ENCODE assay signal across 29 cellular contexts in genomic region chr18:36265035-36265434, GRCh38. TPM values are rescaled to one million over a fixed set of nuclear protein-coding genes. Genes with fewer than 3 reads are reported as not detected.
DNase-seq lines count a peak whose midpoint lies in the region; ATAC-seq, FAIRE-seq and TF ChIP-seq lines count a peak whose summit lies in the region.
"Had no signal": no experiment of that assay in that cellular context is flagged by ENCODE, and none has a peak within 500 bp of the region (broad histone marks: within the 10 kb centered on the region; RNA-seq: fewer than 3 reads in every experiment).

No MANE protein-coding gene starts in this region.

- RAD21 ChIA-PET in GM12878 (lab: Charles Lee; ENCODE audit: unreplicated experiment): no interaction called here

- H3K4me1 ChIP-seq in GM12878 (ENCODE audit: control insufficient read depth, insufficient read depth, low read length): no peaks in the 10 kb centered on the region
- H3K4me1 ChIP-seq in left lung: no peaks in the 10 kb centered on the region
- H3K4me1 ChIP-seq in SJCRH30: no peaks in the 10 kb centered on the region
- H3K4me1 ChIP-seq in transverse colon: no peaks in the 10 kb centered on the region

- H3K36me3 Mint-ChIP-seq in activated CD4-positive, alpha-beta memory T cell treated with anti-CD3 and anti-CD28 coated beads, Interleukin-2, amount 10 ng/mL, durations not matched to agents 7 days and 5 days (ENCODE audit: low read depth): no peaks in the 10 kb centered on the region
- H3K36me3 Mint-ChIP-seq: neural progenitor cell; stimulated activated effector memory CD8-positive, alpha-beta T cell treated with anti-CD3 and anti-CD28 coated beads, Interleukin-12 subunit alpha, Interleukin-12 subunit beta, amount 100 ng/mL, for 72 hours had no signal

- SMC1A ChIA-PET in GM12878 (lab: Charles Lee; ENCODE audit: uncharacterized antibody, unreplicated experiment): interaction anchor here (0.8 to 2.1 kb wide), 5 partner anchors 12 to 509 kb away, joined by 3 to 6 read pairs (median 5); no protein-coding TSS in a partner anchor

- no peak overlapping the region for H3K4me3 Mint-ChIP-seq in activated CD4-positive, alpha-beta memory T cell treated with anti-CD3 and anti-CD28 coated beads, Interleukin-2, amount 10 ng/mL, durations not matched to agents 7 days and 5 days
- H3K4me3 Mint-ChIP-seq: activated CD8-positive, alpha-beta T cell treated with anti-CD3 and anti-CD28 coated beads, Interleukin-2, amount 10 ng/mL, durations not matched to agents 7 days and 5 days; neural progenitor cell; stimulated activated effector memory CD8-positive, alpha-beta T cell treated with anti-CD3 and anti-CD28 coated beads, Interleukin-12 subunit alpha, Interleukin-12 subunit beta, amount 100 ng/mL, for 72 hours; T-helper 2 cell treated with Interferon-gamma antibody and Interleukin-4, amounts not matched to agents 5 μg/mL and 100 μg/mL, for 36 hours had no signal

- DNase-seq in DMS 273 (lab: John Stamatoyannopoulos, UW; ENCODE audit: unreplicated experiment): peak; percentile 65
- DNase-seq in NAMALWA (ENCODE audit: low spot score): peak; percentile 18
- no peak for DNase-seq in GM12878 (ENCODE audit: low read depth, low spot score)
- no peak for DNase-seq in left lung
- DNase-seq in activated CD4-positive, alpha-beta memory T cell treated with anti-CD3 and anti-CD28 coated beads, Interleukin-2, amount 10 ng/mL, durations not matched to agents 7 days and 5 days: no peak
- DNase-seq in SJCRH30: no peak
- no peak for DNase-seq in transverse colon
- no peak for DNase-seq in posterior vena cava (ENCODE audit: low spot score)
- DNase-seq: activated CD4-positive, CD25-positive, alpha-beta regulatory T cell; activated CD8-positive, alpha-beta T cell treated with anti-CD3 and anti-CD28 coated beads, Interleukin-2, amount 10 ng/mL, durations not matched to agents 7 days and 5 days; activated gamma-delta T cell; caudate nucleus; hypothalamus; Kasumi-1; NCI-H1092 treated with DMSO at 0.1 percent for 48 hours; NCI-H2029; NCI-H526; stimulated activated CD4-positive, alpha-beta T cell treated with anti-CD3 and anti-CD28 coated beads, Interleukin-2, amount 100 ng/mL, for 24 hours had no signal

- H3K9me3 ChIP-seq in GM12878 (replicated peaks; ENCODE audit: control insufficient read depth, insufficient read depth, low read length) (no peaks in the 10 kb centered on the region), left lung (no peaks in the 10 kb centered on the region), SJCRH30 (replicated peaks) (no peaks in the 10 kb centered on the region), transverse colon (no peaks in the 10 kb centered on the region)

- H3K4me2 ChIP-seq in GM12878 (ENCODE audit: control insufficient read depth, insufficient read depth): no peak overlapping the region
- H3K4me2 ChIP-seq: neural progenitor cell had no signal

- no peak for FAIRE-seq in GM12878 (lab: Jason Lieb, UNC)
- FAIRE-seq: frontal cortex, GM18507, H54, islet of Langerhans had no signal

- TF ChIP-seq POLR2A in GM12878 (IDR thresholded peaks at IDR 0.05; ENCODE audit: low read depth, low read length) (no peak), transverse colon (IDR thresholded peaks at IDR 0.05) (no peak)

- no peaks in the 10 kb centered on the region for H3K79me2 ChIP-seq in GM12878 (ENCODE audit: control insufficient read depth, insufficient read depth, low read length)

- no peak overlapping the region for H2AFZ ChIP-seq in GM12878 (ENCODE audit: control insufficient read depth, low read depth, low read length)
- H2AFZ ChIP-seq: neural progenitor cell had no signal

- H3K27ac ChIP-seq in GM12878 (ENCODE audit: control insufficient read depth, insufficient read depth) (no peak overlapping the region), left lung (no peak overlapping the region), SJCRH30 (no peak overlapping the region), transverse colon (no peak overlapping the region)
- H3K27ac ChIP-seq: C4-2B, neural progenitor cell, RWPE1, skin epidermis had no signal

- no peaks in the 10 kb centered on the region for H3K27me3 ChIP-seq in GM12878 (replicated peaks in 1 of 2; ENCODE audit: control insufficient read depth in 2 of 2, insufficient read depth in 2 of 2, low read length in 1 of 2)
- H3K27me3 ChIP-seq in left lung: no peaks in the 10 kb centered on the region
- no peaks in the 10 kb centered on the region for H3K27me3 ChIP-seq in SJCRH30
- no peaks in the 10 kb centered on the region for H3K27me3 ChIP-seq in transverse colon
- H3K27me3 ChIP-seq: neural progenitor cell had no signal

- H4K20me1 ChIP-seq in GM12878 (ENCODE audit: control insufficient read depth, insufficient read depth): no peaks in the 10 kb centered on the region

- TF ChIP-seq CTCF in GM12878 (IDR thresholded peaks at IDR 0.05 in 2 of 3, conservative IDR thresholded peaks at IDR 0.05 in 1 of 3; ENCODE audit: control insufficient read depth in 2 of 3, extremely low read depth in 1 of 3, insufficient read depth in 1 of 3, low read depth in 3 of 3, low read length in 3 of 3) (no peak), left lung (IDR thresholded peaks at IDR 0.05) (no peak), transverse colon (IDR thresholded peaks at IDR 0.05) (no peak)

- H3K9ac ChIP-seq in GM12878 (ENCODE audit: control insufficient read depth, insufficient read depth, low read length): no peak overlapping the region
- H3K9ac ChIP-seq: neural progenitor cell had no signal

- BruUV-seq in GM12878 (replicated peaks; lab: Mats Ljungman, UMichigan): no TSS peak

- no peaks in the 10 kb centered on the region for H3K4me1 Mint-ChIP-seq in activated CD4-positive, alpha-beta memory T cell treated with anti-CD3 and anti-CD28 coated beads, Interleukin-2, amount 10 ng/mL, durations not matched to agents 7 days and 5 days
- H3K4me1 Mint-ChIP-seq: stimulated activated effector memory CD8-positive, alpha-beta T cell treated with anti-CD3 and anti-CD28 coated beads, Interleukin-12 subunit alpha, Interleukin-12 subunit beta, amount 100 ng/mL, for 72 hours had no signal

- no peaks in the 10 kb centered on the region for H3K9me3 Mint-ChIP-seq in activated CD4-positive, alpha-beta memory T cell treated with anti-CD3 and anti-CD28 coated beads, Interleukin-2, amount 10 ng/mL, durations not matched to agents 7 days and 5 days
- H3K9me3 Mint-ChIP-seq: neural progenitor cell; stimulated activated effector memory CD8-positive, alpha-beta T cell treated with anti-CD3 and anti-CD28 coated beads, Interleukin-12 subunit alpha, Interleukin-12 subunit beta, amount 100 ng/mL, for 72 hours; T-helper 2 cell treated with Interferon-gamma antibody and Interleukin-4, amounts not matched to agents 5 μg/mL and 100 μg/mL, for 36 hours had no signal

- no peak overlapping the region for H3K4me3 ChIP-seq in GM12878
- no peak overlapping the region for H3K4me3 ChIP-seq in left lung
- H3K4me3 ChIP-seq in SJCRH30: no peak overlapping the region
- H3K4me3 ChIP-seq in transverse colon: no peak overlapping the region
- H3K4me3 ChIP-seq: neural progenitor cell, skin epidermis had no signal

- TF ChIP-seq RAD21 in GM12878 (IDR thresholded peaks at IDR 0.05; ENCODE audit: insufficient read depth, low read depth, low read length): no peak

- H3K36me3 ChIP-seq in GM12878 (ENCODE audit: control insufficient read depth in 2 of 2, insufficient read depth in 2 of 2, low read length in 1 of 2) (no peaks in the 10 kb centered on the region), left lung (no peaks in the 10 kb centered on the region), SJCRH30 (no peaks in the 10 kb centered on the region), transverse colon (no peaks in the 10 kb centered on the region)
- H3K36me3 ChIP-seq: neural progenitor cell had no signal

- intact Hi-C loops in GM12878 (cut with micrococcal nuclease; ENCODE audit: unreplicated experiment): no loop called here
- intact Hi-C loops in left lung (cut with DNase I): no loop called here
- intact Hi-C loops in transverse colon (cut with DNase I; ENCODE audit: low total_unique reads): no loop called here
- intact Hi-C loops in posterior vena cava (cut with DNase I): no loop called here

- CTCF ChIA-PET in GM12878 (lab: Yijun Ruan, JAX): interaction anchor here (1.0 kb wide), 2 partner anchors 21 to 314 kb away, joined by 3 read pairs; no protein-coding TSS in a partner anchor
- CTCF ChIA-PET in activated CD4-positive, alpha-beta memory T cell treated with anti-CD3 and anti-CD28 coated beads, Interleukin-2, amount 10 ng/mL, durations not matched to agents 7 days and 5 days (lab: Charles Lee): no interaction called here

- WGBS in GM12878 (ENCODE audit: insufficient coverage, insufficient replicate concordance, low lambda C conversion rate, missing lambda C conversion rate): 16% methylated on average over 5 of the region's 5 CpGs
- WGBS in transverse colon (ENCODE audit: low coverage in 1 of 2), 2 donors: 58 to 83% methylated on average over 3 to 5 of the region's 5 CpGs

- in situ Hi-C loops in GM12878 (cut with MboI) (no loop called here), transverse colon (cut with MboI; ENCODE audit: low pct_ligation_motif_present in 1 of 4, low pct_unique_long_range_greater_than_20kb in 1 of 4, low sequenced_read_pairs in 3 of 4) (loop anchor here in 1 of 4 donors (25.0 kb wide), 1 partner anchor 503 kb away; no protein-coding TSS in a partner anchor)

- ATAC-seq in GM12878 (peak; percentile 47), left lung (peak; percentile 47)
- ATAC-seq: activated CD8-positive, alpha-beta T cell treated with anti-CD3 and anti-CD28 coated beads, Interleukin-2, amount 10 ng/mL, durations not matched to agents 7 days and 5 days; SK-N-SH treated with all-trans-retinoic acid at 6 μM for 48 hours; stimulated activated effector memory CD8-positive, alpha-beta T cell treated with anti-CD3 and anti-CD28 coated beads, Interleukin-12 subunit alpha, Interleukin-12 subunit beta, amount 100 ng/mL, for 72 hours had no signal

- H3K27me3 Mint-ChIP-seq in activated CD4-positive, alpha-beta memory T cell treated with anti-CD3 and anti-CD28 coated beads, Interleukin-2, amount 10 ng/mL, durations not matched to agents 7 days and 5 days: peaks cover 6% of the 10 kb centered on the region

- POLR2A ChIA-PET in GM12878 (lab: Charles Lee): no interaction called here
- POLR2A ChIA-PET in activated CD4-positive, alpha-beta memory T cell treated with anti-CD3 and anti-CD28 coated beads, Interleukin-2, amount 10 ng/mL, durations not matched to agents 7 days and 5 days (lab: Charles Lee): no interaction called here

- TF ChIP-seq EP300 in GM12878 (IDR thresholded peaks at IDR 0.05; ENCODE audit: borderline replicate concordance in 1 of 2, control insufficient read depth in 1 of 2, low read depth in 2 of 2, low read length in 2 of 2): no peak
- no peak for TF ChIP-seq EP300 in transverse colon (IDR thresholded peaks at IDR 0.05; ENCODE audit: low read depth)

- no peak overlapping the region for H3K27ac Mint-ChIP-seq in activated CD4-positive, alpha-beta memory T cell treated with anti-CD3 and anti-CD28 coated beads, Interleukin-2, amount 10 ng/mL, durations not matched to agents 7 days and 5 days
- H3K27ac Mint-ChIP-seq: activated CD8-positive, alpha-beta T cell treated with anti-CD3 and anti-CD28 coated beads, Interleukin-2, amount 10 ng/mL, durations not matched to agents 7 days and 5 days; neural progenitor cell; stimulated activated effector memory CD8-positive, alpha-beta T cell treated with anti-CD3 and anti-CD28 coated beads, Interleukin-12 subunit alpha, Interleukin-12 subunit beta, amount 100 ng/mL, for 72 hours; T-helper 2 cell treated with Interferon-gamma antibody and Interleukin-4, amounts not matched to agents 5 μg/mL and 100 μg/mL, for 36 hours had no signal

RNA-seq across cellular contexts. Expression of gene FHOD3, which starts 32.5 kb away (rescaled TPM):
- 195 and 221 TPM in 2 replicates for total RNA-seq in GM12878 (2013; cell fraction: nucleolus; rRNA removed)
- total RNA-seq in GM12878 (2014; rRNA removed) (10.8 and 13.5 TPM in 2 replicates), GM12878 (2014; rRNA removed; fragmentation: Illumina TruSeq; extraction: Trizol) (10.3 and 11.0 TPM in 2 replicates), GM12878 (2021) (10.7 and 11.4 TPM in 2 replicates), left lung (1 to 10 TPM in 1 of 2 donors, under 1 TPM in 1; 0.55 to 1.0 TPM), transverse colon (10 to 100 TPM in 2 of 4 donors, 1 to 10 TPM in 2; 3.5 to 40.0 (median 14.5) TPM), posterior vena cava (10 to 100 TPM; 26.0 to 29.8 TPM)
- polyA plus RNA-seq in GM12878 (2011; ENCODE audit: low read depth): 4.8 TPM
- polyA plus RNA-seq in GM12878 (2011; rRNA removed) (26.4 and 26.7 TPM in 2 replicates), GM12878 (2014; fragmentation: Illumina TruSeq; extraction: Trizol) (11.6 and 12.8 TPM in 2 replicates), GM12878 (2014; fragmentation: Nextera tagmentation; extraction: Ambion mirVana) (under 1 TPM; 0.77 to 0.90 TPM), GM12878 (2014; rRNA removed) (9.6 and 10.0 TPM in 2 replicates), GM12878 (2016; fragmentation: Nextera tagmentation; extraction: Ambion mirVana) (1 to 10 TPM; 2.0 to 2.4 TPM)
- polyA plus RNA-seq in GM12878 (2011; cell fraction: cytosol; rRNA removed): 23.5 and 28.8 TPM in 2 replicates
- polyA plus RNA-seq in GM12878 (2011; cell fraction: nucleus; rRNA removed): 36.3 and 38.1 TPM in 2 replicates
- polyA plus RNA-seq in GM12878 (2012): 5.1 and 7.6 TPM in 2 replicates
- 32.3 and 33.7 TPM in 2 replicates for polyA minus RNA-seq in GM12878 (2011; rRNA and poly(A)+ RNA removed)
- polyA minus RNA-seq in GM12878 (2011; cell fraction: cytosol; rRNA and poly(A)+ RNA removed): 8.4 and 12.8 TPM in 2 replicates
- polyA minus RNA-seq in GM12878 (2011; cell fraction: nucleus; rRNA and poly(A)+ RNA removed): 31.9 and 49.8 TPM in 2 replicates
- total RNA-seq in activated CD4-positive, alpha-beta memory T cell treated with anti-CD3 and anti-CD28 coated beads, Interleukin-2, amount 10 ng/mL, durations not matched to agents 7 days and 5 days: not detected
- total RNA-seq in SJCRH30 (2014; rRNA removed; shearing (Covaris generic)): 0.10 and 0.15 TPM in 2 replicates
- total RNA-seq: activated CD8-positive, alpha-beta T cell treated with anti-CD3 and anti-CD28 coated beads, Interleukin-2, amount 10 ng/mL, durations not matched to agents 7 days and 5 days had no signal

Comparison
In these comparisons a context has a peak if more than half of its experiments do, and no peak if none do; other contexts are left out.
1. DNase-seq: peak in DMS 273 (single experiment) and NAMALWA (single experiment); none in GM12878 (single experiment), left lung (0 of 2), activated CD4-positive, alpha-beta memory T cell treated with anti-CD3 and anti-CD28 coated beads, Interleukin-2, amount 10 ng/mL, durations not matched to agents 7 days and 5 days (single experiment), SJCRH30 (0 of 2), transverse colon (single experiment) and posterior vena cava (single experiment).